22 cellular contexts compared by ENCODE assay signal in genomic region chr2:183837157-183837556, GRCh38.
A peak's percentile ranks its signal among the peaks of the same experiment; 100 is the strongest.
DNase-seq lines count a peak whose midpoint lies in the region; ATAC-seq, FAIRE-seq and TF ChIP-seq lines count a peak whose summit lies in the region.
"Had no signal": no experiment of that assay in that cellular context is flagged by ENCODE, and none has a peak within 500 bp of the region (broad histone marks: within the 10 kb centered on the region; RNA-seq: fewer than 3 reads in every experiment).

No MANE protein-coding gene starts in this region.

- no peak overlapping the region for H2BK12ac ChIP-seq in H9 (ENCODE audit: insufficient read length, low read depth, low read length)

- H3K9me2 ChIP-seq in Karpas-422 (replicated peaks; ENCODE audit: insufficient read depth, low read length) = no peaks in the 10 kb centered on the region

- no peak overlapping the region for H3T11ph ChIP-seq in H9 (ENCODE audit: low read length)

- H2BK120ac ChIP-seq in H9 (ENCODE audit: low read depth, low read length, poor library complexity, severe bottlenecking) = no peak overlapping the region

- peak overlapping the region; percentile 5; the same call in 1 of the 2 replicates for H3K14ac ChIP-seq in H9 (ENCODE audit: insufficient read depth, low read length)

- H3K4me1 ChIP-seq in H9 (ENCODE audit: insufficient read depth, low read length) = no peaks in the 10 kb centered on the region
- H3K4me1 ChIP-seq in kidney (ENCODE audit: control insufficient read depth in 1 of 2, insufficient read depth in 1 of 2, low read depth in 1 of 2, low read length in 2 of 2) = no peaks in the 10 kb centered on the region
- H3K4me1 ChIP-seq in upper lobe of right lung = no peaks in the 10 kb centered on the region
- H3K4me1 ChIP-seq in Karpas-422 (ENCODE audit: low read length) = no peaks in the 10 kb centered on the region
- H3K4me1 ChIP-seq: A549; BLaER1 treated with 17β-estradiol and CSF1 and Interleukin-3, amounts not matched to agents 10 nM and 100 nM had no signal

- H2BK5ac ChIP-seq in H9 (ENCODE audit: insufficient read length, low read length) = no peak overlapping the region

- DNase-seq in H9 (no peak), kidney (peak; percentile 45), posterior vena cava (ENCODE audit: low spot score) (peak; percentile 50), upper lobe of right lung (no peak), Karpas-422 (no peak), hypothalamus (lab: John Stamatoyannopoulos, UW) (no peak)
- DNase-seq: AML-193; CD4-positive, alpha-beta T cell; CD8-positive, alpha-beta memory T cell; COR-L47; DMS 273 treated with DMSO at 0.1 percent for 48 hours; DMS153; DMS79 treated with DMSO at 0.1 percent for 48 hours; GF-D8 had no signal

- no peak overlapping the region for H4K8ac ChIP-seq in H9 (replicated peaks; ENCODE audit: insufficient read length, low read depth, low read length)

- no peak overlapping the region for H3K27ac Mint-ChIP-seq in H9
- H3K27ac Mint-ChIP-seq: B cell; CD4-positive, alpha-beta T cell; CD8-positive, alpha-beta memory T cell had no signal

- no peak overlapping the region for H4K91ac ChIP-seq in H9 (ENCODE audit: insufficient read length, low read depth, low read length)

- no peak overlapping the region for H3K56ac ChIP-seq in H9 (ENCODE audit: insufficient read length, low read depth, low read length)

- H3K23ac ChIP-seq in H9 (ENCODE audit: insufficient read length, low read depth, low read length) = no peak overlapping the region

- H3K9me3 Mint-ChIP-seq in H9 = peaks cover 0 to 2% of the 10 kb centered on the region in 2 experiments; a peak in 1 of 5 replicates

- H3K36me3 Mint-ChIP-seq in H9 (ENCODE audit: insufficient read depth in 1 of 3, low read depth in 3 of 3) = peaks cover 0 to 4% (median 0%) of the 10 kb centered on the region in 3 experiments; a peak in 1 of 7 replicates
- H3K36me3 Mint-ChIP-seq: CD8-positive, alpha-beta memory T cell had no signal

- no peaks in the 10 kb centered on the region for H3K79me1 ChIP-seq in H9 (ENCODE audit: insufficient read depth, low read depth, low read length, poor library complexity, severe bottlenecking)

- H3K4me3 Mint-ChIP-seq in H9 = no peak overlapping the region
- H3K4me3 Mint-ChIP-seq: B cell; CD4-positive, alpha-beta T cell; CD8-positive, alpha-beta memory T cell had no signal

- H4K20me1 ChIP-seq in H9 (ENCODE audit: control insufficient read depth, insufficient read depth, insufficient read length) = no peaks in the 10 kb centered on the region
- no peaks in the 10 kb centered on the region for H4K20me1 ChIP-seq in Karpas-422 (ENCODE audit: insufficient read depth, low read depth, low read length)
- H4K20me1 ChIP-seq: BLaER1 treated with 17β-estradiol and CSF1 and Interleukin-3, amounts not matched to agents 10 nM and 100 nM had no signal

- no peak overlapping the region for H2BK15ac ChIP-seq in H9 (ENCODE audit: low read depth, low read length)

- H3K4ac ChIP-seq in H9 (ENCODE audit: low read depth, low read length) = no peak overlapping the region

- H2AK5ac ChIP-seq in H9 (ENCODE audit: insufficient read length, low read length) = no peak overlapping the region

- H2AFZ ChIP-seq in H9 (ENCODE audit: low read length) = no peak overlapping the region
- no peak overlapping the region for H2AFZ ChIP-seq in Karpas-422 (ENCODE audit: low read length)

- no peak overlapping the region for H3K4me3 ChIP-seq in kidney (ENCODE audit: low read length in 2 of 2)
- H3K4me3 ChIP-seq in upper lobe of right lung = no peak overlapping the region
- H3K4me3 ChIP-seq in Karpas-422 (ENCODE audit: low read length) = no peak overlapping the region
- H3K4me3 ChIP-seq: A549; BLaER1 treated with 17β-estradiol and CSF1 and Interleukin-3, amounts not matched to agents 10 nM and 100 nM had no signal

- H3K9ac ChIP-seq in H9 (ENCODE audit: extremely low read depth, insufficient read length, low read length) (no peak overlapping the region), kidney (ENCODE audit: low read length in 2 of 2) (no peak overlapping the region), Karpas-422 (ENCODE audit: low read length) (no peak overlapping the region)
- H3K9ac ChIP-seq: BLaER1 treated with 17β-estradiol and CSF1 and Interleukin-3, amounts not matched to agents 10 nM and 100 nM had no signal

- H3K27ac ChIP-seq in H9 (ENCODE audit: insufficient read length, low read depth, low read length) (no peak overlapping the region), kidney (ENCODE audit: low read depth in 2 of 2, low read length in 2 of 2) (no peak overlapping the region), upper lobe of right lung (no peak overlapping the region), Karpas-422 (ENCODE audit: low read length) (no peak overlapping the region)
- H3K27ac ChIP-seq: 22Rv1; A549; BLaER1 treated with 17β-estradiol and CSF1 and Interleukin-3, amounts not matched to agents 10 nM and 100 nM; C4-2B had no signal

- intact Hi-C loops in kidney (cut with DNase I) (no loop called here), posterior vena cava (cut with DNase I) (no loop called here), upper lobe of right lung (cut with DNase I) (no loop called here)

- no peak overlapping the region for H4K5ac ChIP-seq in H9 (ENCODE audit: insufficient read length, low read depth, low read length)

- no peaks in the 10 kb centered on the region for H3K23me2 ChIP-seq in H9 (ENCODE audit: insufficient read length, low read depth, low read length, poor library complexity, severe bottlenecking)

- H3K9me3 ChIP-seq in H9 (ENCODE audit: control insufficient read depth, low read depth, low read length) = no peaks in the 10 kb centered on the region
- no peaks in the 10 kb centered on the region for H3K9me3 ChIP-seq in kidney (ENCODE audit: control insufficient read depth in 1 of 2, low read length in 2 of 2)
- H3K9me3 ChIP-seq in upper lobe of right lung = no peaks in the 10 kb centered on the region
- H3K9me3 ChIP-seq in Karpas-422 (ENCODE audit: low read length) = no peaks in the 10 kb centered on the region
- H3K9me3 ChIP-seq: A549; BLaER1 treated with 17β-estradiol and CSF1 and Interleukin-3, amounts not matched to agents 10 nM and 100 nM had no signal

- no peak for FAIRE-seq in kidney (lab: Jason Lieb, UNC)
- FAIRE-seq: A549, G401.6, GM12891 had no signal

- H3K4me1 Mint-ChIP-seq in H9 = peaks cover 5 to 9% of the 10 kb centered on the region in 2 experiments; a peak in 2 of 4 replicates
- H3K4me1 Mint-ChIP-seq: B cell; CD8-positive, alpha-beta memory T cell had no signal

- H3K18ac ChIP-seq in H9 (ENCODE audit: insufficient read length, low read depth, low read length) = no peak overlapping the region

- no CpG with 5 or more reads among the region's 2 CpGs for WGBS in H9 (ENCODE audit: extremely low coverage, insufficient read length, low lambda C conversion rate)

- H3K4me2 ChIP-seq in H9 (ENCODE audit: insufficient read depth, insufficient read length, low read length) (no peak overlapping the region), Karpas-422 (ENCODE audit: low read depth, low read length, poor library complexity, severe bottlenecking) (no peak overlapping the region)
- H3K4me2 ChIP-seq: A549; BLaER1 treated with 17β-estradiol and CSF1 and Interleukin-3, amounts not matched to agents 10 nM and 100 nM had no signal

- ATAC-seq in upper lobe of right lung (peak; percentile 12), GM18909 (IDR thresholded peaks at IDR 0.05; ENCODE audit: poor library complexity, unreplicated experiment) (no peak)
- ATAC-seq: A549 had no signal

- no peak overlapping the region for H2BK20ac ChIP-seq in H9 (ENCODE audit: low read depth, low read length, poor library complexity, severe bottlenecking)

- H3K27me3 ChIP-seq in H9 (ENCODE audit: insufficient read depth, low read length) (no peaks in the 10 kb centered on the region), upper lobe of right lung (no peaks in the 10 kb centered on the region), Karpas-422 (ENCODE audit: low read length) (no peaks in the 10 kb centered on the region)
- H3K27me3 ChIP-seq: BLaER1 treated with 17β-estradiol and CSF1 and Interleukin-3, amounts not matched to agents 10 nM and 100 nM had no signal

- H3K36me3 ChIP-seq in kidney (ENCODE audit: control insufficient read depth in 1 of 2, insufficient read depth in 2 of 2, low read length in 2 of 2) = no peaks in the 10 kb centered on the region
- H3K36me3 ChIP-seq in upper lobe of right lung = no peaks in the 10 kb centered on the region
- H3K36me3 ChIP-seq in Karpas-422 (ENCODE audit: insufficient read depth, low read length) = no peaks in the 10 kb centered on the region
- H3K36me3 ChIP-seq: BLaER1 treated with 17β-estradiol and CSF1 and Interleukin-3, amounts not matched to agents 10 nM and 100 nM had no signal

- no peaks in the 10 kb centered on the region for H3K79me2 ChIP-seq in H9 (ENCODE audit: insufficient read depth, low read length)
- H3K79me2 ChIP-seq in Karpas-422 (ENCODE audit: low read length) = no peaks in the 10 kb centered on the region

- TF ChIP-seq CTCF in H9 (conservative IDR thresholded peaks at IDR 0.05) (no peak), kidney (IDR thresholded peaks at IDR 0.05; ENCODE audit: borderline replicate concordance, extremely low read depth, insufficient read depth) (no peak), upper lobe of right lung (IDR thresholded peaks at IDR 0.05) (no peak)

- H3K27me3 Mint-ChIP-seq in H9 (ENCODE audit: low read depth) = no peaks in the 10 kb centered on the region
- H3K27me3 Mint-ChIP-seq: B cell; CD4-positive, alpha-beta T cell; CD8-positive, alpha-beta memory T cell had no signal

Comparison
In these comparisons a context has a peak if more than half of its experiments do, and no peak if none do; other contexts are left out.
1. DNase-seq: peak in kidney (single experiment) and posterior vena cava (single experiment); none in H9 (single experiment), upper lobe of right lung (single experiment), Karpas-422 (single experiment) and hypothalamus (0 of 51).